Comparison of ENCODE assay signal across 19 cellular contexts in genomic region chr14:101903111-101903561, GRCh38.
DNase-seq lines count a peak whose midpoint lies in the region; ATAC-seq and TF ChIP-seq lines count a peak whose summit lies in the region.
"Had no signal": no experiment of that assay in that cellular context is flagged by ENCODE, and none has a peak within 500 bp of the region (broad histone marks: within the 10 kb centered on the region; RNA-seq: fewer than 3 reads in every experiment).

No MANE protein-coding gene starts in this region.

- H3K9me3 ChIP-seq in right cardiac atrium (ENCODE audit: control insufficient read depth, low read length) (no peaks in the 10 kb centered on the region), psoas muscle (no peaks in the 10 kb centered on the region), colonic mucosa (no peaks in the 10 kb centered on the region)
- H3K9me3 ChIP-seq: right lobe of liver, thyroid gland had no signal

- ATAC-seq in WTC11 (no peak), right cardiac atrium (peak; percentile 82 to 89), psoas muscle (peak; percentile 93 to 99 (median 98)), GM21723 (IDR thresholded peaks at IDR 0.05; ENCODE audit: unreplicated experiment) (no peak)
- ATAC-seq: CD8-positive, alpha-beta T cell; GM12878; right lobe of liver; stimulated activated memory B cell treated with anti-CD40 and anti-IgM and Interleukin-4, amounts not matched to agents 10 μg/mL and 1 μg/mL and 100 μg/mL, for 72 hours; T-cell had no signal

- H3K27me3 ChIP-seq in right cardiac atrium (ENCODE audit: control insufficient read depth, insufficient read depth) (no peaks in the 10 kb centered on the region), psoas muscle (ENCODE audit: insufficient read depth in 3 of 3, low read length in 2 of 3) (no peaks in the 10 kb centered on the region), colonic mucosa (no peaks in the 10 kb centered on the region)
- H3K27me3 ChIP-seq: right lobe of liver, thyroid gland had no signal

- CTCF ChIA-PET in WTC11 (lab: Charles Lee): no interaction called here

- H3K9ac ChIP-seq in colonic mucosa (ENCODE audit: low read depth in 2 of 2, low read length in 2 of 2): no peak overlapping the region

- H3K36me3 Mint-ChIP-seq in WTC11: peaks cover 52% of the 10 kb centered on the region

- POLR2A ChIA-PET in WTC11 (lab: Charles Lee): no interaction called here

- DNase-seq in WTC11 (ENCODE audit: low spot score) (no peak), cerebellar cortex (ENCODE audit: low spot score) (peak; percentile 38), right cardiac atrium (peak; percentile 47 to 85 (median 84)), psoas muscle (peak; percentile 53 to 88), colonic mucosa (no peak), NOMO-1 treated with DMSO at 0.1 percent for 48 hours (lab: John Stamatoyannopoulos, UW; ENCODE audit: unreplicated experiment) (no peak)
- DNase-seq: activated CD4-positive, alpha-beta T cell treated with anti-CD3 and anti-CD28 coated beads for 48 hours; amniotic stem cell; DMS153; MM.1S; NCI-H1694 treated with DMSO at 0.1 percent for 48 hours; right lobe of liver; SHP77 treated with DMSO at 0.1 percent for 48 hours; T-cell; thyroid gland had no signal

- H3K4me3 ChIP-seq in right cardiac atrium (ENCODE audit: low read length) (no peak overlapping the region), psoas muscle (peak overlapping the region; percentile 29), colonic mucosa (no peak overlapping the region)
- H3K4me3 ChIP-seq: GM12878, right lobe of liver, thyroid gland had no signal

- H3K27me3 Mint-ChIP-seq in WTC11 (ENCODE audit: low read depth): no peaks in the 10 kb centered on the region
- H3K27me3 Mint-ChIP-seq: stimulated activated memory B cell treated with anti-CD40 and anti-IgM and Interleukin-4, amounts not matched to agents 10 μg/mL and 1 μg/mL and 100 μg/mL, for 72 hours; T-cell had no signal

- H3K4me1 Mint-ChIP-seq in WTC11: no peaks in the 10 kb centered on the region
- H3K4me1 Mint-ChIP-seq: stimulated activated memory B cell treated with anti-CD40 and anti-IgM and Interleukin-4, amounts not matched to agents 10 μg/mL and 1 μg/mL and 100 μg/mL, for 72 hours had no signal

- H3K4me3 Mint-ChIP-seq in WTC11: no peak overlapping the region
- H3K4me3 Mint-ChIP-seq: CD8-positive, alpha-beta T cell; stimulated activated memory B cell treated with anti-CD40 and anti-IgM and Interleukin-4, amounts not matched to agents 10 μg/mL and 1 μg/mL and 100 μg/mL, for 72 hours; T-cell had no signal

- 78% methylated on average over 13 of the region's 13 CpGs for WGBS in right cardiac atrium
- WGBS in psoas muscle, 3 donors: 27 to 44% (median 34%) methylated on average over 13 of the region's 13 CpGs

- intact Hi-C loops in right cardiac atrium (cut with DNase I) (no loop called here), psoas muscle (cut with DNase I) (loop anchor here in 1 of 2 donors (5.0 kb wide), 1 partner anchor 131 kb away; no protein-coding TSS in a partner anchor), colonic mucosa (cut with DNase I) (no loop called here)

- no peaks in the 10 kb centered on the region for H3K9me3 Mint-ChIP-seq in WTC11
- H3K9me3 Mint-ChIP-seq: CD8-positive, alpha-beta T cell; stimulated activated memory B cell treated with anti-CD40 and anti-IgM and Interleukin-4, amounts not matched to agents 10 μg/mL and 1 μg/mL and 100 μg/mL, for 72 hours; T-cell had no signal

- no peak for TF ChIP-seq CTCF in WTC11 (IDR thresholded peaks at IDR 0.05)
- TF ChIP-seq CTCF in psoas muscle (IDR thresholded peaks at IDR 0.05): no peak
- TF ChIP-seq CTCF in colonic mucosa (IDR thresholded peaks at IDR 0.05): no peak

- H3K27ac ChIP-seq in right cardiac atrium (ENCODE audit: low read length) (no peak overlapping the region), psoas muscle (peak overlapping the region; percentile 58), colonic mucosa (no peak overlapping the region)
- H3K27ac ChIP-seq: right lobe of liver, thyroid gland had no signal

- peak overlapping the region; percentile 41; the same call in 1 of the 2 replicates for H3K27ac Mint-ChIP-seq in WTC11
- H3K27ac Mint-ChIP-seq: stimulated activated memory B cell treated with anti-CD40 and anti-IgM and Interleukin-4, amounts not matched to agents 10 μg/mL and 1 μg/mL and 100 μg/mL, for 72 hours had no signal

- H3K36me3 ChIP-seq in psoas muscle (ENCODE audit: insufficient read depth in 1 of 2, low read depth in 1 of 2) (peaks cover 0 to 97% of the 10 kb centered on the region in 2 donors), colonic mucosa (no peaks in the 10 kb centered on the region)

- H3K4me1 ChIP-seq in right cardiac atrium (ENCODE audit: control insufficient read depth, insufficient read depth, low read length): no peaks in the 10 kb centered on the region
- peaks cover 10% of the 10 kb centered on the region for H3K4me1 ChIP-seq in psoas muscle
- no peaks in the 10 kb centered on the region for H3K4me1 ChIP-seq in colonic mucosa
- H3K4me1 ChIP-seq: right lobe of liver, thyroid gland had no signal

TF ChIP-seq in WTC11, 78 proteins besides CTCF, POLR2A, EP300 and RAD21 (continues in another document):
- TF ChIP-seq PREB (CRISPR knock-in tag; IDR thresholded peaks at IDR 0.05; ENCODE audit: borderline replicate concordance): no peak
- TF ChIP-seq TEAD4 (CRISPR knock-in tag; IDR thresholded peaks at IDR 0.05): no peak
- no peak for TF ChIP-seq KAT7 (CRISPR knock-in tag; IDR thresholded peaks at IDR 0.05; ENCODE audit: borderline replicate concordance)
- TF ChIP-seq MYBL2 (CRISPR knock-in tag; IDR thresholded peaks at IDR 0.05): no peak
- no peak for TF ChIP-seq NR2C2 (CRISPR knock-in tag; IDR thresholded peaks at IDR 0.05)
- no peak for TF ChIP-seq MXD4 (CRISPR knock-in tag; IDR thresholded peaks at IDR 0.05; ENCODE audit: borderline replicate concordance)
- no peak for TF ChIP-seq ZNF232 (CRISPR knock-in tag; IDR thresholded peaks at IDR 0.05)
- TF ChIP-seq NR3C1 (CRISPR knock-in tag; conservative IDR thresholded peaks at IDR 0.05; ENCODE audit: low read depth): no peak
- TF ChIP-seq CDX4 (CRISPR knock-in tag; IDR thresholded peaks at IDR 0.05; ENCODE audit: borderline replicate concordance): no peak
- TF ChIP-seq HMGA2 (CRISPR knock-in tag; IDR thresholded peaks at IDR 0.05): no peak
- no peak for TF ChIP-seq ZNF263 (CRISPR knock-in tag; IDR thresholded peaks at IDR 0.05; ENCODE audit: low read depth)
- no peak for TF ChIP-seq ELF4 (CRISPR knock-in tag; IDR thresholded peaks at IDR 0.05; ENCODE audit: low read depth)
- TF ChIP-seq ZNF532 (CRISPR knock-in tag; IDR thresholded peaks at IDR 0.05; ENCODE audit: borderline replicate concordance): no peak
- no peak for TF ChIP-seq SP1 (CRISPR knock-in tag; conservative IDR thresholded peaks at IDR 0.05)

Comparison
In these comparisons a context has a peak if more than half of its experiments do, and no peak if none do; other contexts are left out.
1. ATAC-seq: peak in right cardiac atrium (2 of 2) and psoas muscle (4 of 4); none in WTC11 (single experiment) and GM21723 (single experiment).
2. DNase-seq: peak in cerebellar cortex (single experiment), right cardiac atrium (3 of 3) and psoas muscle (2 of 2); none in WTC11 (single experiment), colonic mucosa (single experiment) and NOMO-1 treated with DMSO at 0.1 percent for 48 hours (single experiment).